Comparison of ENCODE assay signal across 7 cellular contexts in the genomic region with DNA sequence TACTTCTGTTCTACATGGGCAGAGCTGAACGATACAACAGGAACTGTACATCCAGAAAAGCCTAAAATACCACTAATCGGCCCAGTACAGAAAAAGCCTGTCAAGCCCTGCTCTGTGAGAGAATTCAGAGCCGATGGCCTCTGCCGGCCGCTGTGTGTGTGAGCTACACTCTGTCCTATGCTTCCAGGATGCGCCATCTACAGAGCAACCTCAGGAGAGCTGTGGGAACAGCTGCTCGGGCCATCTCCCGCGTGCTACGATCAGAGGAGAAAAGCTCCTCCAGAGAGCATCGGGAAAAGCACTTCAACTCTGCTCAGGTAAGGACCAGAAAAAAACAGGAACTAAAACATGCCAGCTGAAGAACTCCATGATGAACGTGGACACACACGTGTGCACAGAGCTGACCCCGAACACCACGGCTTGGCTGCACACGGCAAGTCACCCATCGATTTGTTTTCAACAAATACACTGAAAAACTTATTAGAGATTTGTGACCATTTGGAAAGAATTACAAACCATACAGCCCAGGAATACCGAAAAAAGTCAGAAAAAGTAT.
A peak's percentile ranks its signal among the peaks of the same experiment; 100 is the strongest.
DNase-seq lines count a peak whose midpoint lies in the region; ATAC-seq and TF ChIP-seq lines count a peak whose summit lies in the region.

No MANE protein-coding gene starts in this region.

- DNase-seq in H7 (peak; percentile 84), RWPE1 (ENCODE audit: low spot score) (no peak), left ventricle myocardium superior (no peak), smooth muscle cell (lab: John Stamatoyannopoulos, UW; ENCODE audit: unreplicated experiment) (no peak), NCI-H69 (lab: John Stamatoyannopoulos, UW) (no peak)

- TF ChIP-seq CTCF in RWPE1 (conservative IDR thresholded peaks at IDR 0.05; ENCODE audit: low read depth) (no peak), smooth muscle cell (IDR thresholded peaks at IDR 0.05; ENCODE audit: borderline replicate concordance, insufficient read depth, poor library complexity, severe bottlenecking) (no peak)

- intact Hi-C loops in left ventricle myocardium superior (cut with micrococcal nuclease) = no loop called here

- no peak overlapping the region for H3K4me3 ChIP-seq in H7 (ENCODE audit: insufficient read depth, low read depth, low read length)
- H3K4me3 ChIP-seq in smooth muscle cell = no peak overlapping the region

- ATAC-seq in left ventricle myocardium superior (peak; percentile 55), GM21529 (IDR thresholded peaks at IDR 0.05; ENCODE audit: unreplicated experiment) (no peak), GM19467 (IDR thresholded peaks at IDR 0.05; ENCODE audit: unreplicated experiment) (no peak)

- POLR2A ChIA-PET in RWPE1 (lab: Yijun Ruan, JAX; ENCODE audit: low non-redundant PET) = no interaction called here

- no peaks in the 10 kb centered on the region for H3K9me3 ChIP-seq in smooth muscle cell (replicated peaks; ENCODE audit: low read depth)

- H3K27me3 ChIP-seq in H7 (ENCODE audit: control insufficient read depth, insufficient read depth, low read length) (no peaks in the 10 kb centered on the region), smooth muscle cell (ENCODE audit: low read depth) (no peaks in the 10 kb centered on the region)

- H4K20me1 ChIP-seq in smooth muscle cell (ENCODE audit: low read depth) = peaks cover 100% of the 10 kb centered on the region

- no peak overlapping the region for H3K9ac ChIP-seq in smooth muscle cell (ENCODE audit: low read depth)

- peaks cover 11% of the 10 kb centered on the region for H3F3A ChIP-seq in smooth muscle cell (ENCODE audit: low read depth)

- CTCF ChIA-PET in RWPE1 (lab: Yijun Ruan, JAX) = interaction anchor here (0.7 kb wide), 2 partner anchors 17 to 71 kb away, joined by 7 read pairs; no protein-coding TSS in a partner anchor

- H3K27ac ChIP-seq in RWPE1 (peak overlapping the region; percentile 38; the same call in 1 of the 2 replicates), smooth muscle cell (ENCODE audit: low read depth) (peak overlapping the region; percentile 56)

- no peak overlapping the region for H2AFZ ChIP-seq in smooth muscle cell (ENCODE audit: low read depth)

- H3K4me1 ChIP-seq in smooth muscle cell (ENCODE audit: low read depth) = peaks cover 7% of the 10 kb centered on the region

- WGBS in smooth muscle cell (ENCODE audit: low lambda C conversion rate) = 82% methylated on average over 18 of the region's 18 CpGs

- H3K79me2 ChIP-seq in smooth muscle cell (ENCODE audit: low read depth) = peaks cover 100% of the 10 kb centered on the region

- H3K36me3 ChIP-seq in H7 (replicated peaks; ENCODE audit: control insufficient read depth, insufficient read depth, low read length) (no peaks in the 10 kb centered on the region), smooth muscle cell (ENCODE audit: low read depth) (no peaks in the 10 kb centered on the region)

- no peak overlapping the region for H3K4me2 ChIP-seq in smooth muscle cell
